Comparison of ENCODE assay signal across 17 cellular contexts in the genomic region with DNA sequence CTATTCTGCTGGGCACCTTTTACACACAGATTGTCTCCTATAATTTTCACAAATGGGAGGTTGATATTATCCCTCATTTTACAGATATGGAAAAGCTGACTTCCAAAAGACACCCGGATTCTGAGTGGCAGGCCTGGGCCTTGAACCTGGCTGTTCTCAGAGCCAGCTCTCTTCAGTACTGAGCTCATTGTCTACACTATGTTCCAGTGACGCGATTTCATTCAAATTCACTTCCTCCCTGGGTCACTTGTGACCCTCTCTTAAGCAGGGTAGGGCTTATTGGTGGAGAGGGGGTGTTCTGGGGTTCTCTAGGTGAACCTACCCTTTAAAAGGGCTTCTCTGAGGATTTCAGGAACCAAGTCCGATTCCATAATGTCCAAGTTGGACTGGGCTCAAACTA.
DNase-seq lines count a peak whose midpoint lies in the region; ATAC-seq and TF ChIP-seq lines count a peak whose summit lies in the region.
"Had no signal": no experiment of that assay in that cellular context is flagged by ENCODE, and none has a peak within 500 bp of the region (broad histone marks: within the 10 kb centered on the region; RNA-seq: fewer than 3 reads in every experiment).

No MANE protein-coding gene starts in this region.

- H3K27me3 ChIP-seq in CD4-positive, CD25-positive, alpha-beta regulatory T cell (ENCODE audit: control insufficient read depth, insufficient read depth, low read length) = no peaks in the 10 kb centered on the region
- peaks cover 0 to 20% (median 0%) of the 10 kb centered on the region in 3 donors for H3K27me3 ChIP-seq in stomach

- H3K9me3 ChIP-seq in CD4-positive, CD25-positive, alpha-beta regulatory T cell (ENCODE audit: control insufficient read depth in 2 of 2, low read length in 2 of 2) = no peaks in the 10 kb centered on the region
- H3K9me3 ChIP-seq in stomach = no peaks in the 10 kb centered on the region
- H3K9me3 ChIP-seq: SK-N-SH had no signal

- ATAC-seq in CD4-positive, CD25-positive, alpha-beta regulatory T cell (ENCODE audit: low read depth in 2 of 2) = no peak

- H3K27ac Mint-ChIP-seq in CD4-positive, CD25-positive, alpha-beta regulatory T cell = peak overlapping the region; percentile 94 to 99 (median 95)
- H3K27ac Mint-ChIP-seq in activated CD4-positive, alpha-beta memory T cell treated with anti-CD3 and anti-CD28 coated beads for 36 hours = peak overlapping the region; percentile 98
- no peak overlapping the region for H3K27ac Mint-ChIP-seq in mesothelial cell of epicardium
- H3K27ac Mint-ChIP-seq: progenitor cell of endocrine pancreas had no signal

- intact Hi-C loops in activated CD4-positive, alpha-beta memory T cell treated with anti-CD3 and anti-CD28 coated beads for 36 hours (cut with micrococcal nuclease) = loop anchor here (2.0 to 5.0 kb wide), 5 partner anchors 37 to 382 kb away; a partner anchor contains a TSS
- intact Hi-C loops in stomach (cut with DNase I; ENCODE audit: low total_unique reads) = no loop called here

- POLR2A ChIA-PET in activated CD4-positive, alpha-beta memory T cell treated with anti-CD3 and anti-CD28 coated beads for 36 hours (lab: Charles Lee) = interaction anchor here (1.1 to 1.8 kb wide), 4 partner anchors 57 to 281 kb away, joined by 3 to 7 read pairs (median 4); a partner anchor contains a TSS

- peak overlapping the region; percentile 25 for H3K27ac ChIP-seq in CD4-positive, CD25-positive, alpha-beta regulatory T cell (ENCODE audit: insufficient read depth, low read length, poor library complexity, severe bottlenecking)
- peak overlapping the region in 1 of 5 donors; percentile 8 for H3K27ac ChIP-seq in stomach
- H3K27ac ChIP-seq: WERI-Rb-1 had no signal

- no peaks in the 10 kb centered on the region for H3K36me3 ChIP-seq in CD4-positive, CD25-positive, alpha-beta regulatory T cell (ENCODE audit: control insufficient read depth, insufficient read depth, low read length)
- peaks cover 0 to 9% (median 0%) of the 10 kb centered on the region in 4 donors for H3K36me3 ChIP-seq in stomach

- peaks cover 0 to 5% (median 0%) of the 10 kb centered on the region in 7 donors for H3K9me3 Mint-ChIP-seq in CD4-positive, CD25-positive, alpha-beta regulatory T cell
- H3K9me3 Mint-ChIP-seq in activated CD4-positive, alpha-beta memory T cell treated with anti-CD3 and anti-CD28 coated beads for 36 hours = peaks cover 9% of the 10 kb centered on the region
- H3K9me3 Mint-ChIP-seq in mesothelial cell of epicardium = peaks cover 4% of the 10 kb centered on the region

- peaks cover 46% of the 10 kb centered on the region for H3K4me1 ChIP-seq in CD4-positive, CD25-positive, alpha-beta regulatory T cell (ENCODE audit: control insufficient read depth, insufficient read depth, low read length, poor library complexity, severe bottlenecking)
- H3K4me1 ChIP-seq in stomach = peaks cover 0 to 28% (median 0%) of the 10 kb centered on the region in 4 donors

- no peak overlapping the region for H3K4me3 ChIP-seq in CD4-positive, CD25-positive, alpha-beta regulatory T cell (ENCODE audit: low read depth, low read length)
- H3K4me3 ChIP-seq in stomach = no peak overlapping the region

- no peak for TF ChIP-seq EP300 in stomach (IDR thresholded peaks at IDR 0.05)

- CTCF ChIA-PET in activated CD4-positive, alpha-beta memory T cell treated with anti-CD3 and anti-CD28 coated beads for 36 hours (lab: Charles Lee) = interaction anchor here (0.8 to 1.8 kb wide), 4 partner anchors 50 to 279 kb away, joined by 3 to 5 read pairs (median 3); no protein-coding TSS in a partner anchor

- H3K36me3 Mint-ChIP-seq in CD4-positive, CD25-positive, alpha-beta regulatory T cell = peaks cover 4% of the 10 kb centered on the region
- H3K36me3 Mint-ChIP-seq in activated CD4-positive, alpha-beta memory T cell treated with anti-CD3 and anti-CD28 coated beads for 36 hours = peaks cover 12% of the 10 kb centered on the region
- no peaks in the 10 kb centered on the region for H3K36me3 Mint-ChIP-seq in mesothelial cell of epicardium

- TF ChIP-seq CTCF in stomach (IDR thresholded peaks at IDR 0.05) (no peak), mesothelial cell of epicardium (IDR thresholded peaks at IDR 0.05; ENCODE audit: unreplicated experiment) (no peak)

- H3K27me3 Mint-ChIP-seq in CD4-positive, CD25-positive, alpha-beta regulatory T cell = no peaks in the 10 kb centered on the region
- peaks cover 6% of the 10 kb centered on the region for H3K27me3 Mint-ChIP-seq in activated CD4-positive, alpha-beta memory T cell treated with anti-CD3 and anti-CD28 coated beads for 36 hours
- H3K27me3 Mint-ChIP-seq in mesothelial cell of epicardium (ENCODE audit: low read depth) = peaks cover 2% of the 10 kb centered on the region

- DNase-seq in CD4-positive, CD25-positive, alpha-beta regulatory T cell = peak in 2 of 3 donors; percentile 11 to 39
- peak; percentile 25 for DNase-seq in activated CD4-positive, alpha-beta memory T cell treated with anti-CD3 and anti-CD28 coated beads for 36 hours
- DNase-seq in lung microvascular endothelial cell (ENCODE audit: low read depth in 2 of 2) = peak; percentile 23 to 46
- DNase-seq in stomach = no peak
- DNase-seq in mesothelial cell of epicardium (ENCODE audit: low spot score in 2 of 2, unreplicated experiment in 2 of 2) = no peak
- no peak for DNase-seq in RPMI8226
- no peak for DNase-seq in NCI-H2227 treated with DMSO at 0.1 percent for 48 hours (lab: John Stamatoyannopoulos, UW)
- DNase-seq: cortex of kidney, kidney glomerular epithelial cell, NCI-H1436 treated with DMSO at 0.1 percent for 48 hours, NCI-H446 treated with DMSO at 0.1 percent for 48 hours, OCI-M1, SK-N-SH, substantia nigra, WERI-Rb-1 had no signal

- TF ChIP-seq POLR2A in GM15510 (IDR thresholded peaks at IDR 0.05; ENCODE audit: borderline replicate concordance, extremely low read depth, insufficient read length) (peak; percentile 0), stomach (IDR thresholded peaks at IDR 0.05) (no peak)

- H3K4me3 Mint-ChIP-seq in CD4-positive, CD25-positive, alpha-beta regulatory T cell = peak overlapping the region; percentile 47 to 82 (median 80)
- H3K4me3 Mint-ChIP-seq in activated CD4-positive, alpha-beta memory T cell treated with anti-CD3 and anti-CD28 coated beads for 36 hours = peak overlapping the region; percentile 38
- no peak overlapping the region for H3K4me3 Mint-ChIP-seq in mesothelial cell of epicardium

- WGBS in stomach, 5 donors = 60 to 84% (median 72%) methylated on average over 4 of the region's 4 CpGs

- peaks cover 21 to 48% (median 41%) of the 10 kb centered on the region in 4 donors for H3K4me1 Mint-ChIP-seq in CD4-positive, CD25-positive, alpha-beta regulatory T cell
- peaks cover 71% of the 10 kb centered on the region for H3K4me1 Mint-ChIP-seq in activated CD4-positive, alpha-beta memory T cell treated with anti-CD3 and anti-CD28 coated beads for 36 hours (ENCODE audit: low read depth)
- H3K4me1 Mint-ChIP-seq in mesothelial cell of epicardium = peaks cover 5% of the 10 kb centered on the region

Comparison
In these comparisons a context has a peak if more than half of its experiments do, and no peak if none do; other contexts are left out.
1. DNase-seq: peak in CD4-positive, CD25-positive, alpha-beta regulatory T cell (2 of 3), activated CD4-positive, alpha-beta memory T cell treated with anti-CD3 and anti-CD28 coated beads for 36 hours (single experiment) and lung microvascular endothelial cell (2 of 2); none in stomach (single experiment), mesothelial cell of epicardium (0 of 2), RPMI8226 (single experiment) and NCI-H2227 treated with DMSO at 0.1 percent for 48 hours (single experiment).